Comparison of ENCODE assay signal across 8 cellular contexts in genomic region chr12:111056618-111057521, GRCh38. TPM values are rescaled to one million over a fixed set of nuclear protein-coding genes. Genes with fewer than 3 reads are reported as not detected.
A peak's percentile ranks its signal among the peaks of the same experiment; 100 is the strongest.
DNase-seq lines count a peak whose midpoint lies in the region; ATAC-seq, FAIRE-seq and TF ChIP-seq lines count a peak whose summit lies in the region.

No MANE protein-coding gene starts in this region.

- no peak for TF ChIP-seq CTCF in HL-60 (IDR thresholded peaks at IDR 0.05; ENCODE audit: insufficient read depth, low read length)
- TF ChIP-seq CTCF in endothelial cell of umbilical vein (IDR thresholded peaks at IDR 0.05; ENCODE audit: extremely low read depth in 1 of 2, insufficient read depth in 1 of 2, low read depth in 1 of 2, low read length in 2 of 2): no peak

- H3K9me1 ChIP-seq in endothelial cell of umbilical vein (replicated peaks; ENCODE audit: control insufficient read depth, extremely low read depth, insufficient read depth, low read length): no peaks in the 10 kb centered on the region

- no peaks in the 10 kb centered on the region for H3K36me3 ChIP-seq in endothelial cell of umbilical vein (ENCODE audit: control insufficient read depth in 2 of 2, extremely low read depth in 1 of 2, insufficient read depth in 2 of 2, low read length in 2 of 2)

- H3K9ac ChIP-seq in endothelial cell of umbilical vein (replicated peaks; ENCODE audit: extremely low read depth, insufficient read depth, low read length): no peak overlapping the region

- H3K4me2 ChIP-seq in endothelial cell of umbilical vein (ENCODE audit: insufficient read depth, low read length): no peak overlapping the region

- FAIRE-seq in endothelial cell of umbilical vein (lab: Jason Lieb, UNC): no peak

- H3K4me3 ChIP-seq in HL-60 (replicated peaks; ENCODE audit: insufficient read depth, low read length): no peak overlapping the region
- H3K4me3 ChIP-seq in endothelial cell of umbilical vein (replicated peaks in 1 of 3; ENCODE audit: insufficient read depth in 1 of 3, low read depth in 1 of 3, low read length in 3 of 3): no peak overlapping the region

- no peaks in the 10 kb centered on the region for H3K27me3 ChIP-seq in HL-60 (ENCODE audit: insufficient read depth, poor library complexity, severe bottlenecking)
- H3K27me3 ChIP-seq in endothelial cell of umbilical vein (ENCODE audit: control insufficient read depth in 2 of 2, insufficient read depth in 2 of 2, low read length in 2 of 2): no peaks in the 10 kb centered on the region

- CTCF ChIA-PET in endothelial cell of umbilical vein (lab: Charles Lee): no interaction called here

- H2AFZ ChIP-seq in endothelial cell of umbilical vein (ENCODE audit: low read depth, low read length): peak overlapping the region; percentile 11

- intact Hi-C loops in endothelial cell of umbilical vein (cut with micrococcal nuclease): no loop called here

- no peaks in the 10 kb centered on the region for H3K9me3 ChIP-seq in endothelial cell of umbilical vein (replicated peaks; ENCODE audit: control insufficient read depth, insufficient read depth, low read length)

- no peak for TF ChIP-seq POLR2A in endothelial cell of umbilical vein (IDR thresholded peaks at IDR 0.05; ENCODE audit: low read depth, low read length)

- DNase-seq in HL-60 (ENCODE audit: low read depth in 1 of 2, low spot score in 1 of 2) (peak; percentile 83 to 84), endothelial cell of umbilical vein (ENCODE audit: low read depth, low spot score) (no peak)
- DNase-seq in activated CD4-positive, alpha-beta T cell treated with anti-CD3 and anti-CD28 coated beads for 24 hours (ENCODE audit: low read depth in 2 of 2): peak; percentile 35 to 37
- peak; percentile 1 to 29 for DNase-seq in stimulated activated CD8-positive, alpha-beta memory T cell treated with anti-CD3 and anti-CD28 coated beads, Interleukin-4, amount 100 ng/mL, for 1 hour (ENCODE audit: low read depth in 2 of 2, low spot score in 1 of 2)

- H4K20me1 ChIP-seq in endothelial cell of umbilical vein (replicated peaks; ENCODE audit: control insufficient read depth, extremely low read depth, insufficient read depth, low read length): no peaks in the 10 kb centered on the region

- H3K79me2 ChIP-seq in endothelial cell of umbilical vein (ENCODE audit: control insufficient read depth, insufficient read depth, low read length): no peaks in the 10 kb centered on the region

- ATAC-seq in GM18858 (IDR thresholded peaks at IDR 0.05; ENCODE audit: unreplicated experiment) (no peak), GM19463 (IDR thresholded peaks at IDR 0.05; ENCODE audit: unreplicated experiment) (no peak), HG02763 (IDR thresholded peaks at IDR 0.05; ENCODE audit: unreplicated experiment) (no peak), HG02938 (IDR thresholded peaks at IDR 0.05; ENCODE audit: unreplicated experiment) (no peak)

- no TSS peak for BruUV-seq in endothelial cell of umbilical vein (replicated peaks; lab: Mats Ljungman, UMichigan)

- POLR2A ChIA-PET in endothelial cell of umbilical vein (lab: Charles Lee): no interaction called here

- dilution Hi-C loops in endothelial cell of umbilical vein (cut with MboI; ENCODE audit: extremely low pct_ligation_motif_present, low sequenced_read_pairs): no loop called here

- no peaks in the 10 kb centered on the region for H3K4me1 ChIP-seq in endothelial cell of umbilical vein (ENCODE audit: control insufficient read depth, extremely low read depth, insufficient read depth, low read length)

- H3K27ac ChIP-seq in HL-60 (replicated peaks): peak overlapping the region; percentile 64
- no peak overlapping the region for H3K27ac ChIP-seq in endothelial cell of umbilical vein (ENCODE audit: insufficient read depth, low read depth, low read length)

TF ChIP-seq in endothelial cell of umbilical vein, 7 proteins besides CTCF, POLR2A, EP300 and RAD21:
- TF ChIP-seq MYC (IDR thresholded peaks at IDR 0.05; ENCODE audit: low read depth, low read length) (no peak), GATA2 (IDR thresholded peaks at IDR 0.05; ENCODE audit: insufficient read depth, insufficient read length, low read depth, low read length) (no peak), EZH2 (IDR thresholded peaks at IDR 0.05; ENCODE audit: borderline replicate concordance, low read depth, low read length, severe bottlenecking) (no peak), POLR2AphosphoS5 (IDR thresholded peaks at IDR 0.05; ENCODE audit: insufficient read depth, low read depth, low read length) (no peak), MAX (IDR thresholded peaks at IDR 0.05; ENCODE audit: insufficient read depth, insufficient read length) (no peak), FOS (IDR thresholded peaks at IDR 0.05; ENCODE audit: borderline replicate concordance, insufficient read depth, low read length) (no peak), JUN (IDR thresholded peaks at IDR 0.05; ENCODE audit: borderline replicate concordance, insufficient read depth, insufficient read length, low read depth) (no peak)

RNA-seq across cellular contexts. Expression of gene CUX2, which starts 22.9 kb away (rescaled TPM):
- not detected in 2 replicates for total RNA-seq in endothelial cell of umbilical vein
- polyA plus RNA-seq in endothelial cell of umbilical vein: not detected in 2 replicates
- not detected in 2 replicates for polyA plus RNA-seq in endothelial cell of umbilical vein (2011; cell fraction: cytosol; rRNA removed)
- not detected in 2 replicates for polyA plus RNA-seq in endothelial cell of umbilical vein (2011; cell fraction: nucleus; rRNA removed)
- not detected in 2 replicates for polyA plus RNA-seq in endothelial cell of umbilical vein (2012)
- polyA minus RNA-seq in endothelial cell of umbilical vein: not detected in 2 replicates
- polyA minus RNA-seq in endothelial cell of umbilical vein (2011; cell fraction: cytosol; rRNA and poly(A)+ RNA removed): not detected
- not detected in 2 replicates for polyA minus RNA-seq in endothelial cell of umbilical vein (2011; cell fraction: nucleus; rRNA and poly(A)+ RNA removed)
